In the genomic region with DNA sequence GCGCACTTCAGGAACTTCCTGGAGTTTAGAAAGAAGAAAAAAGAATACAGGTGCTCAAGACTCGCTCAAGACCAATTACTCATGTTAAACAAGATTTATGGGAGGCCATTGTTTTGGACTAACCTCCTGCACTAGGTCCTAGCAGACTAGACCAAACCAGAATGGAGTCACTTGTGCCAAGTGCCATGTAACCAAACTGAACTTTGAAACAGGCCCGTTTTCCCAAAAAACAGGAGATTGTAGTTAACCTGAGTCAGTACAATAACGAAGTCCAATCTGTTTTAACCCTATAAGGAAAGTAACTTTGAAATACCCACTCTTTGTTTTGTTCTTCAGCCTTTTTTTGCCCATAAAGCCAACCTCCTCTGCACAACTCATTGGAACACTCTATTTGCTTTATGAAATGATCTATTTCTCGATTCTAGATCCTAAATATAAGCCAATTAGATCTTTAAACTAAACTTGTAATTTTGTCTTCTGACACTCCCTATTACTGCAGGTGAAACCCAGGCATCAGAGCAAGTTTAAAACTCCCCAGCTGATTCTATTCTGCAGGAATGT, we compare ENCODE assay signal across 8 cellular contexts. TPM values are rescaled to one million over a fixed set of nuclear protein-coding genes. Genes with fewer than 3 reads are reported as not detected.
A peak's percentile ranks its signal among the peaks of the same experiment; 100 is the strongest.
DNase-seq lines count a peak whose midpoint lies in the region; ATAC-seq and TF ChIP-seq lines count a peak whose summit lies in the region.

No MANE protein-coding gene starts in this region.

- peak overlapping the region; percentile 91 for H3K27ac Mint-ChIP-seq in Caco-2 (ENCODE audit: unreplicated experiment)

- H3K27ac ChIP-seq in PC-9 (peak overlapping the region; percentile 37), parathyroid adenoma (peak overlapping the region; percentile 51)

- peaks cover 20% of the 10 kb centered on the region for H3K4me1 Mint-ChIP-seq in Caco-2 (ENCODE audit: low read depth, unreplicated experiment)

- H2AFZ ChIP-seq in PC-9 (peak overlapping the region; percentile 99), parathyroid adenoma (peak overlapping the region; percentile 94)

- H3K79me2 ChIP-seq in PC-9 (ENCODE audit: low read depth), result peaks cover 39% of the 10 kb centered on the region
- no peaks in the 10 kb centered on the region for H3K79me2 ChIP-seq in parathyroid adenoma

- DNase-seq in Caco-2, result no peak
- no peak for DNase-seq in PC-9
- no peak for DNase-seq in epithelial cell of esophagus (ENCODE audit: low read depth)
- DNase-seq in NCI-H1694 treated with DMSO at 0.1 percent for 48 hours (lab: John Stamatoyannopoulos, UW), result no peak
- DNase-seq in foreskin melanocyte, result no peak

- no peaks in the 10 kb centered on the region for H3F3A ChIP-seq in PC-9 (ENCODE audit: insufficient read depth, low read depth)

- no peaks in the 10 kb centered on the region for H3K9me3 Mint-ChIP-seq in Caco-2 (ENCODE audit: unreplicated experiment)

- H3K4me1 ChIP-seq in Caco-2 (peaks cover 8% of the 10 kb centered on the region; the same call in 1 of the 2 replicates), PC-9 (replicated peaks; ENCODE audit: insufficient read depth) (peaks cover 14% of the 10 kb centered on the region), parathyroid adenoma (peaks cover 9% of the 10 kb centered on the region)

- H3K4me2 ChIP-seq in PC-9, result peak overlapping the region; percentile 85
- peak overlapping the region; percentile 69 for H3K4me2 ChIP-seq in parathyroid adenoma (ENCODE audit: low read length)

- H3K36me3 Mint-ChIP-seq in Caco-2 (ENCODE audit: insufficient read depth, unreplicated experiment), result peaks cover 14% of the 10 kb centered on the region

- H3K9me3 ChIP-seq in Caco-2 (no peaks in the 10 kb centered on the region), PC-9 (ENCODE audit: insufficient read depth, low read depth) (no peaks in the 10 kb centered on the region), parathyroid adenoma (ENCODE audit: control insufficient read depth, low read length) (no peaks in the 10 kb centered on the region)

- TF ChIP-seq CTCF in Caco-2 (IDR thresholded peaks at IDR 0.05; ENCODE audit: insufficient read depth in 1 of 2, low read depth in 1 of 2, low read length in 1 of 2, severe bottlenecking in 1 of 2, unreplicated experiment in 1 of 2) (no peak), PC-9 (conservative IDR thresholded peaks at IDR 0.05) (no peak), epithelial cell of esophagus (IDR thresholded peaks at IDR 0.05; ENCODE audit: insufficient read depth, low read depth, low read length, missing control alignments) (no peak), parathyroid adenoma (IDR thresholded peaks at IDR 0.05) (no peak)

- ATAC-seq in GM18520 (IDR thresholded peaks at IDR 0.05; ENCODE audit: unreplicated experiment), result no peak
- ATAC-seq in GM21390 (IDR thresholded peaks at IDR 0.05; ENCODE audit: unreplicated experiment), result no peak

- no peaks in the 10 kb centered on the region for H3K27me3 Mint-ChIP-seq in Caco-2 (ENCODE audit: insufficient read depth, unreplicated experiment)

- BruUV-seq in Caco-2 (replicated peaks; lab: Mats Ljungman, UMichigan) (TSS peak; percentile 96), PC-9 (replicated peaks; lab: Mats Ljungman, UMichigan) (TSS peak; percentile 70)

- peak overlapping the region; percentile 95 for H3K4me3 Mint-ChIP-seq in Caco-2 (ENCODE audit: unreplicated experiment)

- POLR2A ChIA-PET in Caco-2 (lab: Charles Lee) (no interaction called here), PC-9 (lab: Charles Lee; ENCODE audit: unreplicated experiment) (no interaction called here)

- no peaks in the 10 kb centered on the region for H3K9me2 ChIP-seq in PC-9 (ENCODE audit: insufficient read depth)

- intact Hi-C loops in Caco-2 (cut with micrococcal nuclease; ENCODE audit: unreplicated experiment), result loop anchor here (1.0 to 5.0 kb wide), 5 partner anchors 47 to 292 kb away; no protein-coding TSS in a partner anchor
- intact Hi-C loops in PC-9 (cut with micrococcal nuclease; ENCODE audit: unreplicated experiment), result loop anchor here (1.0 to 2.0 kb wide), 2 partner anchors 33 to 164 kb away; no protein-coding TSS in a partner anchor

- peaks cover 2% of the 10 kb centered on the region; the same call in 1 of the 2 replicates for H4K20me1 ChIP-seq in PC-9 (ENCODE audit: insufficient read depth)

- no peak overlapping the region for H3K9ac ChIP-seq in parathyroid adenoma

- CTCF ChIA-PET in Caco-2 (lab: Charles Lee) (no interaction called here), PC-9 (lab: Charles Lee) (no interaction called here)

- H3K27me3 ChIP-seq in Caco-2 (replicated peaks; ENCODE audit: control insufficient read depth, insufficient read depth, low read length) (no peaks in the 10 kb centered on the region), PC-9 (ENCODE audit: insufficient read depth, low read depth) (no peaks in the 10 kb centered on the region), parathyroid adenoma (ENCODE audit: control insufficient read depth, insufficient read depth, low read length) (no peaks in the 10 kb centered on the region)

- peak overlapping the region; percentile 97 for H3K4me3 ChIP-seq in Caco-2 (ENCODE audit: low read depth, low read length)
- peak overlapping the region; percentile 78 for H3K4me3 ChIP-seq in PC-9
- H3K4me3 ChIP-seq in epithelial cell of esophagus (ENCODE audit: low read length), result peak overlapping the region; percentile 86
- peak overlapping the region; percentile 88 for H3K4me3 ChIP-seq in parathyroid adenoma (ENCODE audit: low read depth, low read length)

- H3K36me3 ChIP-seq in Caco-2 (ENCODE audit: control insufficient read depth, insufficient read depth, low read length) (no peaks in the 10 kb centered on the region), PC-9 (ENCODE audit: low read depth) (no peaks in the 10 kb centered on the region), parathyroid adenoma (ENCODE audit: control insufficient read depth, insufficient read depth, low read length) (no peaks in the 10 kb centered on the region)

RNA-seq across cellular contexts. Expression of a gene that starts 0.7 kb away (rescaled TPM):
- 46.5 and 49.1 TPM in 2 replicates for total RNA-seq in Caco-2 (2022)
- 45.3 and 55.6 TPM in 2 replicates for total RNA-seq in PC-9 (2021)
